Comparison of ENCODE assay signal across 1 cellular context in genomic region chr17:28996554-28997096, GRCh38.
A peak's percentile ranks its signal among the peaks of the same experiment; 100 is the strongest.
TF ChIP-seq lines count a peak whose summit lies in the region.

No MANE protein-coding gene starts in this region.

TF ChIP-seq in HepG2, 621 proteins besides CTCF, POLR2A, EP300 and RAD21 (continued from another document and continues in another):
- no peak for TF ChIP-seq ZNF512B (CRISPR knock-in tag; IDR thresholded peaks at IDR 0.05; ENCODE audit: borderline replicate concordance)
- TF ChIP-seq LBX2 (CRISPR knock-in tag; IDR thresholded peaks at IDR 0.05; ENCODE audit: borderline replicate concordance), result no peak
- TF ChIP-seq POGZ (CRISPR knock-in tag; IDR thresholded peaks at IDR 0.05), result no peak
- TF ChIP-seq ZNF572 (CRISPR knock-in tag; IDR thresholded peaks at IDR 0.05), result no peak
- TF ChIP-seq GABPB1 (CRISPR knock-in tag; IDR thresholded peaks at IDR 0.05), result no peak
- TF ChIP-seq NRL (CRISPR knock-in tag; IDR thresholded peaks at IDR 0.05; ENCODE audit: borderline replicate concordance), result 0 out of 2 replicates have a peak, but pooled peaks have one; percentile 13
- no peak for TF ChIP-seq ELK4 (CRISPR knock-in tag; IDR thresholded peaks at IDR 0.05; ENCODE audit: borderline replicate concordance)
- no peak for TF ChIP-seq RAD51 (IDR thresholded peaks at IDR 0.05; ENCODE audit: borderline replicate concordance)
- no peak for TF ChIP-seq THYN1 (CRISPR knock-in tag; IDR thresholded peaks at IDR 0.05; ENCODE audit: borderline replicate concordance, low read depth)
- TF ChIP-seq ZHX2 (IDR thresholded peaks at IDR 0.05; ENCODE audit: low read depth), result no peak
- TF ChIP-seq ZHX2 (CRISPR knock-in tag; IDR thresholded peaks at IDR 0.05; ENCODE audit: borderline replicate concordance), result no peak
- no peak for TF ChIP-seq SCMH1 (CRISPR knock-in tag; IDR thresholded peaks at IDR 0.05; ENCODE audit: borderline replicate concordance)
- TF ChIP-seq ZNF558 (CRISPR knock-in tag; IDR thresholded peaks at IDR 0.05; ENCODE audit: borderline replicate concordance), result no peak
- TF ChIP-seq ZNF709 (CRISPR knock-in tag; IDR thresholded peaks at IDR 0.05), result no peak
- TF ChIP-seq ZNF510 (CRISPR knock-in tag; IDR thresholded peaks at IDR 0.05; ENCODE audit: low read depth), result 0 out of 2 replicates have a peak, but pooled peaks have one; percentile 57
- TF ChIP-seq ZNF329 (CRISPR knock-in tag; IDR thresholded peaks at IDR 0.05; ENCODE audit: low read depth), result no peak
- no peak for TF ChIP-seq ZNF777 (CRISPR knock-in tag; IDR thresholded peaks at IDR 0.05)
- TF ChIP-seq DBP (CRISPR knock-in tag; IDR thresholded peaks at IDR 0.05; ENCODE audit: not compliant biosample characterization), result no peak
- TF ChIP-seq ZNF776 (CRISPR knock-in tag; IDR thresholded peaks at IDR 0.05), result no peak
- no peak for TF ChIP-seq ZNF768 (CRISPR knock-in tag; IDR thresholded peaks at IDR 0.05)
- TF ChIP-seq ZMAT5 (CRISPR knock-in tag; IDR thresholded peaks at IDR 0.05; ENCODE audit: borderline replicate concordance, low read depth), result no peak
- TF ChIP-seq MYNN (CRISPR knock-in tag; IDR thresholded peaks at IDR 0.05; ENCODE audit: low read depth), result no peak
- no peak for TF ChIP-seq DNMT3B (CRISPR knock-in tag; conservative IDR thresholded peaks at IDR 0.05)
- peak; percentile 89 for TF ChIP-seq ARNTL (CRISPR knock-in tag; IDR thresholded peaks at IDR 0.05)
- peak; percentile 69 for TF ChIP-seq PHF21A (CRISPR knock-in tag; IDR thresholded peaks at IDR 0.05)
- TF ChIP-seq IRF1 (CRISPR knock-in tag; IDR thresholded peaks at IDR 0.05; ENCODE audit: low read depth), result no peak
- TF ChIP-seq E2F5 (CRISPR knock-in tag; conservative IDR thresholded peaks at IDR 0.05), result no peak
- no peak for TF ChIP-seq MAZ (IDR thresholded peaks at IDR 0.05; ENCODE audit: borderline replicate concordance, low read depth, low read length)
- no peak for TF ChIP-seq MAZ (CRISPR knock-in tag; IDR thresholded peaks at IDR 0.05; ENCODE audit: low read depth)
- TF ChIP-seq RCOR2 (CRISPR knock-in tag; IDR thresholded peaks at IDR 0.05), result no peak
- TF ChIP-seq THAP11 (CRISPR knock-in tag; IDR thresholded peaks at IDR 0.05), result peak; percentile 29; the same call in 1 of the 2 replicates
- no peak for TF ChIP-seq ZNF674 (CRISPR knock-in tag; IDR thresholded peaks at IDR 0.05; ENCODE audit: low read depth)
- no peak for TF ChIP-seq AKNA (CRISPR knock-in tag; IDR thresholded peaks at IDR 0.05; ENCODE audit: borderline replicate concordance)
- TF ChIP-seq MTF2 (CRISPR knock-in tag; IDR thresholded peaks at IDR 0.05; ENCODE audit: borderline replicate concordance), result no peak
- no peak for TF ChIP-seq NFYB (CRISPR knock-in tag; IDR thresholded peaks at IDR 0.05)
- no peak for TF ChIP-seq ZNF652 (CRISPR knock-in tag; IDR thresholded peaks at IDR 0.05; ENCODE audit: borderline replicate concordance, low read depth)
